In the genomic region with DNA sequence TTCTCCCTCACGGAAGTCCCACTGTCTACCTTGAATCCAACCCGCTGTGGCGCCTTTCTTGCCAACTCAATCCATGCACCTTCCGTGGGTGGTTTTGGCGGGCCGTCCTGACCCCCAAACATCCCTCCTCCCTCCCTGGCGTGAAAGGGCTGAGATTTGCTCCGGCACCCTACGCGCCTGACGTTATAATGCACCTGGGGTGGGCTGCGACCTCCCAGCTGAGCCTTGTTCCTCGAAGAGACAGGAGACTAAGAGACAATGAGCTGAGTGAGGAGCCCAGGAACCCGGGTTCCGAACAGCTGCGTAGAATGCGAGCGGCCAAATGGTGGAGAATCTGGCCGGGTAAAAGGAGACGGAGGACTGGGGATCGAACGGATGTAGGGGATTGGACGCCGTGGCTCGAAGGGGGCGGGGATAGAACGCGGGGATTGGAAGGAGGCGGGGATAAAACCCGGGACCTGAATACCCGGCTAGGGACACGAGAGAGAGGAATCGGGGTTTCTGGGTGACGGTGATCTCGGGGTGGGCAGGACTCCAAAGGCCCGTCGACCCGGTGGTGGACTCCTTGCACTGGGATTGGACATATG, we compare ENCODE assay signal across 8 cellular contexts. TPM values are rescaled to one million over a fixed set of nuclear protein-coding genes. Genes with fewer than 3 reads are reported as not detected.
DNase-seq lines count a peak whose midpoint lies in the region; ATAC-seq, FAIRE-seq and TF ChIP-seq lines count a peak whose summit lies in the region.

A gene (plus strand): TSS at position 461 of the 587 bp plus-strand sequence. CDS start 1,137 bp downstream, outside the sequence.

- H3K27ac Mint-ChIP-seq in activated naive CD8-positive, alpha-beta T cell: no peak within 1 kb of the TSS

- ATAC-seq in thoracic aorta (ENCODE audit: insufficient number of reproducible peaks, low FRiP score, low read depth): no peak
- no peak for ATAC-seq in GM21825 (IDR thresholded peaks at IDR 0.05; ENCODE audit: unreplicated experiment)

- peak; percentile 9 for FAIRE-seq in GM18507 (lab: Jason Lieb, UNC)

- DNase-seq in GM18507 (ENCODE audit: extremely low spot score, insufficient read length, low read depth): no peak
- DNase-seq in NCI-H774 (lab: John Stamatoyannopoulos, UW): peak; percentile 78
- DNase-seq in germinal center (ENCODE audit: low spot score): peak; percentile 66
- no peak for DNase-seq in thoracic aorta (ENCODE audit: low spot score)
- no peak for DNase-seq in erythroblast (lab: John Stamatoyannopoulos, UW)

- TF ChIP-seq CTCF in neural cell (IDR thresholded peaks at IDR 0.05; ENCODE audit: poor library complexity, severe bottlenecking) (no peak), thoracic aorta (IDR thresholded peaks at IDR 0.05) (no peak)

- peak; percentile 63 for TF ChIP-seq EP300 in neural cell (conservative IDR thresholded peaks at IDR 0.05; ENCODE audit: poor library complexity, severe bottlenecking)

- H3K27ac ChIP-seq in neural cell (ENCODE audit: low read length): peak within 1 kb of the TSS; percentile 99
- H3K27ac ChIP-seq in thoracic aorta: peak within 1 kb of the TSS; percentile 23 to 30

- H3K27me3 Mint-ChIP-seq in activated naive CD8-positive, alpha-beta T cell: peaks cover 2% of the 10 kb centered on the region

- peaks cover 4 to 28% of the 10 kb centered on the region in 2 donors for H3K4me1 ChIP-seq in thoracic aorta (ENCODE audit: control insufficient read depth in 1 of 2, low read depth in 2 of 2)

- H3K79me2 ChIP-seq in neural cell (replicated peaks; ENCODE audit: insufficient read depth, low read length): peaks cover 21% of the 10 kb centered on the region

- no peaks in the 10 kb centered on the region for H3K36me3 Mint-ChIP-seq in activated naive CD8-positive, alpha-beta T cell

- H3K4me3 ChIP-seq in neural cell (ENCODE audit: low read length): peak within 1 kb of the TSS; percentile 71
- H3K4me3 ChIP-seq in thoracic aorta: peak within 1 kb of the TSS; percentile 74

- peak within 1 kb of the TSS; percentile 87 for H3K4me3 Mint-ChIP-seq in activated naive CD8-positive, alpha-beta T cell

- no peaks in the 10 kb centered on the region for H3F3A ChIP-seq in neural cell (ENCODE audit: insufficient read depth, low read length, poor library complexity, severe bottlenecking)

- no peaks in the 10 kb centered on the region for H3K9me2 ChIP-seq in neural cell (ENCODE audit: insufficient read depth, low read length)

- H3K9me3 ChIP-seq in neural cell (ENCODE audit: low read length): no peaks in the 10 kb centered on the region
- H3K9me3 ChIP-seq in thoracic aorta: no peaks in the 10 kb centered on the region

- no peak for TF ChIP-seq RAD21 in neural cell (conservative IDR thresholded peaks at IDR 0.05)

- H3K9ac ChIP-seq in neural cell (ENCODE audit: low read length): peak within 1 kb of the TSS; percentile 98

- H3K4me2 ChIP-seq in neural cell (ENCODE audit: low read length): peak within 1 kb of the TSS; percentile 68

- peaks cover 28% of the 10 kb centered on the region for H3K4me1 Mint-ChIP-seq in activated naive CD8-positive, alpha-beta T cell (ENCODE audit: low read depth)

- H3K36me3 ChIP-seq in neural cell (ENCODE audit: insufficient read depth, low read length) (no peaks in the 10 kb centered on the region), thoracic aorta (peaks cover 4% of the 10 kb centered on the region)

- no peak for TF ChIP-seq POLR2A in erythroblast (IDR thresholded peaks at IDR 0.05; ENCODE audit: low read length)

- H2AFZ ChIP-seq in neural cell (ENCODE audit: low read depth, low read length): no peak within 1 kb of the TSS

- no peaks in the 10 kb centered on the region for H3K27me3 ChIP-seq in neural cell (ENCODE audit: insufficient read depth, low read depth, low read length)
- H3K27me3 ChIP-seq in thoracic aorta (replicated peaks; ENCODE audit: insufficient read depth): no peaks in the 10 kb centered on the region

- H4K20me1 ChIP-seq in neural cell (ENCODE audit: insufficient read depth): no peaks in the 10 kb centered on the region

- no peaks in the 10 kb centered on the region for H3K9me3 Mint-ChIP-seq in activated naive CD8-positive, alpha-beta T cell (ENCODE audit: low read depth)

TF ChIP-seq in neural cell, 6 proteins besides CTCF, POLR2A, EP300 and RAD21:
- no peak for TF ChIP-seq SMC3 (conservative IDR thresholded peaks at IDR 0.05; ENCODE audit: poor library complexity)
- no peak for TF ChIP-seq MXI1 (conservative IDR thresholded peaks at IDR 0.05; ENCODE audit: poor library complexity, severe bottlenecking)
- TF ChIP-seq TAF1 (IDR thresholded peaks at IDR 0.05; ENCODE audit: low read depth): peak; percentile 100
- TF ChIP-seq EZH2 (IDR thresholded peaks at IDR 0.05; ENCODE audit: borderline replicate concordance, insufficient read depth, low read length, poor library complexity, severe bottlenecking): no peak
- TF ChIP-seq, protein P1, sequence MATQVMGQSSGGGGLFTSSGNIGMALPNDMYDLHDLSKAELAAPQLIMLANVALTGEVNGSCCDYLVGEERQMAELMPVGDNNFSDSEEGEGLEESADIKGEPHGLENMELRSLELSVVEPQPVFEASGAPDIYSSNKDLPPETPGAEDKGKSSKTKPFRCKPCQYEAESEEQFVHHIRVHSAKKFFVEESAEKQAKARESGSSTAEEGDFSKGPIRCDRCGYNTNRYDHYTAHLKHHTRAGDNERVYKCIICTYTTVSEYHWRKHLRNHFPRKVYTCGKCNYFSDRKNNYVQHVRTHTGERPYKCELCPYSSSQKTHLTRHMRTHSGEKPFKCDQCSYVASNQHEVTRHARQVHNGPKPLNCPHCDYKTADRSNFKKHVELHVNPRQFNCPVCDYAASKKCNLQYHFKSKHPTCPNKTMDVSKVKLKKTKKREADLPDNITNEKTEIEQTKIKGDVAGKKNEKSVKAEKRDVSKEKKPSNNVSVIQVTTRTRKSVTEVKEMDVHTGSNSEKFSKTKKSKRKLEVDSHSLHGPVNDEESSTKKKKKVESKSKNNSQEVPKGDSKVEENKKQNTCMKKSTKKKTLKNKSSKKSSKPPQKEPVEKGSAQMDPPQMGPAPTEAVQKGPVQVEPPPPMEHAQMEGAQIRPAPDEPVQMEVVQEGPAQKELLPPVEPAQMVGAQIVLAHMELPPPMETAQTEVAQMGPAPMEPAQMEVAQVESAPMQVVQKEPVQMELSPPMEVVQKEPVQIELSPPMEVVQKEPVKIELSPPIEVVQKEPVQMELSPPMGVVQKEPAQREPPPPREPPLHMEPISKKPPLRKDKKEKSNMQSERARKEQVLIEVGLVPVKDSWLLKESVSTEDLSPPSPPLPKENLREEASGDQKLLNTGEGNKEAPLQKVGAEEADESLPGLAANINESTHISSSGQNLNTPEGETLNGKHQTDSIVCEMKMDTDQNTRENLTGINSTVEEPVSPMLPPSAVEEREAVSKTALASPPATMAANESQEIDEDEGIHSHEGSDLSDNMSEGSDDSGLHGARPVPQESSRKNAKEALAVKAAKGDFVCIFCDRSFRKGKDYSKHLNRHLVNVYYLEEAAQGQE (IDR thresholded peaks at IDR 0.05; ENCODE audit: borderline replicate concordance): peak; percentile 98
- peak; percentile 98 for TF ChIP-seq POLR2AphosphoS5 (IDR thresholded peaks at IDR 0.05)

RNA-seq across cellular contexts. Expression of the gene that starts here (rescaled TPM):
- 204 and 240 TPM in 2 replicates for polyA plus RNA-seq in neural cell
- 102 and 112 TPM in 2 replicates for polyA minus RNA-seq in neural cell
- 1 to 10 TPM; 2.5 to 3.9 TPM for total RNA-seq in thoracic aorta

Comparison
In these comparisons a context has a peak if more than half of its experiments do, and no peak if none do; other contexts are left out.
1. DNase-seq: peak in NCI-H774 (single experiment) and germinal center (single experiment); none in GM18507 (single experiment), thoracic aorta (single experiment) and erythroblast (0 of 2).